Comparison of ENCODE assay signal across 8 cellular contexts in the genomic region with DNA sequence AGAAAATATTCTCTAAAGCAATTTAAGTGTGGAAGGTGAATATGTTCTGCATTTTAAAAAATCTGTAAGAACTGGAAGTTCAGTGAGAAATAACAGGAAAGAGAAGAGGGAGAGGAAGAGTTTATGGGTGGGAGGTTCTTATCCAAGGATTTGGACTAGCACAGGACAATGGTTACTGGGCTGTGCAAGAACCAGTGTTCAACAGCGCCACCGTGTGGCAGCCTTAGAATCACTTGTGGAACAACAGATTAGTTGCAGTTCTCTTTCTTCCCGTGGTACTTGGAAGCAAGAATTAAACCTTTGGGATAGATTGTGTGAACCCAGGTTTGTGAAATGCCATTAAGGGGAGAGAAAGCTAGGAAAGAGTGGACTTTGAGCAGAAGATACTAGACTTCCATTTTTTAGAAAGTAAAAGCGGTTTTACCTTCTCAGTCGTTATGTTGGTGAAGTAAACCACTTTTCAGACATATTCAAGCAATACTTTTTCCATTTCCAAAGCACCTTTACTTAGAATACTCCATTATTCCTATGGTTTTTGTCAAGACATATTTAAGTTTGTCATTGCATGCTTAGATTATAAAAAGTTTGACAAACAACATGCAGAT.
DNase-seq lines count a peak whose midpoint lies in the region; ATAC-seq, FAIRE-seq and TF ChIP-seq lines count a peak whose summit lies in the region.

No MANE protein-coding gene starts in this region.

- H3K9me1 ChIP-seq in keratinocyte (ENCODE audit: control insufficient read depth, extremely low read depth, insufficient read depth, low read length) = no peaks in the 10 kb centered on the region

- peaks cover 28% of the 10 kb centered on the region for H3K9me3 Mint-ChIP-seq in activated CD4-positive, alpha-beta T cell treated with anti-CD3 and anti-CD28 coated beads, Interleukin-2, amount 10 ng/mL, durations not matched to agents 24 days and 14 days
- H3K9me3 Mint-ChIP-seq in stimulated activated memory B cell treated with anti-CD40 and anti-IgM and Interleukin-4, amounts not matched to agents 10 μg/mL and 1 μg/mL and 100 μg/mL, for 72 hours = peaks cover 34% of the 10 kb centered on the region

- intact Hi-C loops in activated CD4-positive, alpha-beta T cell treated with anti-CD3 and anti-CD28 coated beads, Interleukin-2, amount 10 ng/mL, durations not matched to agents 24 days and 14 days (cut with micrococcal nuclease) = no loop called here

- dilution Hi-C loops in keratinocyte (cut with MboI; ENCODE audit: extremely low pct_ligation_motif_present, low sequenced_read_pairs) = loop anchor here (10.0 kb wide), 1 partner anchor 1211 kb away; no protein-coding TSS in a partner anchor

- H3K36me3 Mint-ChIP-seq in activated CD4-positive, alpha-beta T cell treated with anti-CD3 and anti-CD28 coated beads, Interleukin-2, amount 10 ng/mL, durations not matched to agents 24 days and 14 days (ENCODE audit: low read depth) = no peaks in the 10 kb centered on the region
- H3K36me3 Mint-ChIP-seq in stimulated activated memory B cell treated with anti-CD40 and anti-IgM and Interleukin-4, amounts not matched to agents 10 μg/mL and 1 μg/mL and 100 μg/mL, for 72 hours = no peaks in the 10 kb centered on the region

- no peak overlapping the region for H3K4me3 ChIP-seq in keratinocyte (ENCODE audit: control insufficient read depth in 2 of 3, extremely low read depth in 1 of 3, insufficient read depth in 2 of 3, low read depth in 1 of 3, low read length in 3 of 3)

- no peak overlapping the region for H3K4me2 ChIP-seq in keratinocyte (ENCODE audit: control insufficient read depth, extremely low read depth, insufficient read depth, low read depth, low read length)

- H2AFZ ChIP-seq in keratinocyte (ENCODE audit: control insufficient read depth, low read length) = no peak overlapping the region

- no peak overlapping the region for H3K27ac Mint-ChIP-seq in activated CD4-positive, alpha-beta T cell treated with anti-CD3 and anti-CD28 coated beads, Interleukin-2, amount 10 ng/mL, durations not matched to agents 24 days and 14 days
- H3K27ac Mint-ChIP-seq in stimulated activated memory B cell treated with anti-CD40 and anti-IgM and Interleukin-4, amounts not matched to agents 10 μg/mL and 1 μg/mL and 100 μg/mL, for 72 hours = no peak overlapping the region

- no peak for ATAC-seq in stimulated activated memory B cell treated with anti-CD40 and anti-IgM and Interleukin-4, amounts not matched to agents 10 μg/mL and 1 μg/mL and 100 μg/mL, for 72 hours
- no peak for ATAC-seq in GM18517 (IDR thresholded peaks at IDR 0.05; ENCODE audit: unreplicated experiment)

- no peaks in the 10 kb centered on the region for H3K27me3 Mint-ChIP-seq in activated CD4-positive, alpha-beta T cell treated with anti-CD3 and anti-CD28 coated beads, Interleukin-2, amount 10 ng/mL, durations not matched to agents 24 days and 14 days
- no peaks in the 10 kb centered on the region for H3K27me3 Mint-ChIP-seq in stimulated activated memory B cell treated with anti-CD40 and anti-IgM and Interleukin-4, amounts not matched to agents 10 μg/mL and 1 μg/mL and 100 μg/mL, for 72 hours

- no peaks in the 10 kb centered on the region for H3K4me1 ChIP-seq in keratinocyte (ENCODE audit: control insufficient read depth, extremely low read depth, insufficient read depth, low read length)

- DNase-seq in D721Med (ENCODE audit: insufficient read length, low spot score) (no peak), HK-2 (ENCODE audit: unreplicated experiment) (peak; percentile 56), keratinocyte (ENCODE audit: low read depth, low spot score) (no peak), DMS79 (lab: John Stamatoyannopoulos, UW) (no peak), SIG-M5 treated with dmso at 0.1 percent for 504 hours (lab: John Stamatoyannopoulos, UW; ENCODE audit: unreplicated experiment) (no peak)
- peak; percentile 68 for DNase-seq in activated CD4-positive, alpha-beta T cell treated with anti-CD3 and anti-CD28 coated beads, Interleukin-2, amount 10 ng/mL, durations not matched to agents 24 days and 14 days

- no peaks in the 10 kb centered on the region for H3K27me3 ChIP-seq in keratinocyte (ENCODE audit: control insufficient read depth, extremely low read depth, insufficient read depth, low read length)

- FAIRE-seq in D721Med (lab: Jason Lieb, UNC) (no peak), keratinocyte (lab: Jason Lieb, UNC) (no peak)

- H3K9ac ChIP-seq in keratinocyte (ENCODE audit: control insufficient read depth, extremely low read depth, insufficient read depth, low read length) = no peak overlapping the region

- TF ChIP-seq CTCF in D721Med (IDR thresholded peaks at IDR 0.05; ENCODE audit: insufficient read depth, missing control alignments) (peak; percentile 48), keratinocyte (optimal IDR thresholded peaks at IDR 0.05 in 1 of 3, IDR thresholded peaks at IDR 0.05 in 1 of 3, conservative IDR thresholded peaks at IDR 0.05 in 1 of 3; ENCODE audit: extremely low read depth in 1 of 3, insufficient read depth in 2 of 3, low read length in 3 of 3) (peak; percentile 61 to 71 (median 67))

- H3K9me3 ChIP-seq in keratinocyte (ENCODE audit: control insufficient read depth, low read depth, low read length) = peaks cover 3% of the 10 kb centered on the region

- no peak overlapping the region for H3K4me3 Mint-ChIP-seq in activated CD4-positive, alpha-beta T cell treated with anti-CD3 and anti-CD28 coated beads, Interleukin-2, amount 10 ng/mL, durations not matched to agents 24 days and 14 days
- no peak overlapping the region for H3K4me3 Mint-ChIP-seq in stimulated activated memory B cell treated with anti-CD40 and anti-IgM and Interleukin-4, amounts not matched to agents 10 μg/mL and 1 μg/mL and 100 μg/mL, for 72 hours

- no peaks in the 10 kb centered on the region for H3K36me3 ChIP-seq in keratinocyte (ENCODE audit: control insufficient read depth in 2 of 2, extremely low read depth in 1 of 2, insufficient read depth in 2 of 2, low read length in 2 of 2)

- no peaks in the 10 kb centered on the region for H4K20me1 ChIP-seq in keratinocyte (ENCODE audit: control insufficient read depth, extremely low read depth, insufficient read depth, low read length)

- no peaks in the 10 kb centered on the region for H3K4me1 Mint-ChIP-seq in activated CD4-positive, alpha-beta T cell treated with anti-CD3 and anti-CD28 coated beads, Interleukin-2, amount 10 ng/mL, durations not matched to agents 24 days and 14 days
- H3K4me1 Mint-ChIP-seq in stimulated activated memory B cell treated with anti-CD40 and anti-IgM and Interleukin-4, amounts not matched to agents 10 μg/mL and 1 μg/mL and 100 μg/mL, for 72 hours = no peaks in the 10 kb centered on the region

- no peak overlapping the region for H3K27ac ChIP-seq in keratinocyte (ENCODE audit: control insufficient read depth, insufficient read depth, low read length)

- H3K79me2 ChIP-seq in keratinocyte (ENCODE audit: control insufficient read depth, insufficient read depth, low read length) = no peaks in the 10 kb centered on the region

Comparison
In these comparisons a context has a peak if more than half of its experiments do, and no peak if none do; other contexts are left out.
1. DNase-seq: peak in HK-2 (single experiment) and activated CD4-positive, alpha-beta T cell treated with anti-CD3 and anti-CD28 coated beads, Interleukin-2, amount 10 ng/mL, durations not matched to agents 24 days and 14 days (single experiment); none in D721Med (single experiment), keratinocyte (single experiment), DMS79 (single experiment) and SIG-M5 treated with dmso at 0.1 percent for 504 hours (single experiment).